Comparison of ENCODE assay signal across 8 cellular contexts in the genomic region with DNA sequence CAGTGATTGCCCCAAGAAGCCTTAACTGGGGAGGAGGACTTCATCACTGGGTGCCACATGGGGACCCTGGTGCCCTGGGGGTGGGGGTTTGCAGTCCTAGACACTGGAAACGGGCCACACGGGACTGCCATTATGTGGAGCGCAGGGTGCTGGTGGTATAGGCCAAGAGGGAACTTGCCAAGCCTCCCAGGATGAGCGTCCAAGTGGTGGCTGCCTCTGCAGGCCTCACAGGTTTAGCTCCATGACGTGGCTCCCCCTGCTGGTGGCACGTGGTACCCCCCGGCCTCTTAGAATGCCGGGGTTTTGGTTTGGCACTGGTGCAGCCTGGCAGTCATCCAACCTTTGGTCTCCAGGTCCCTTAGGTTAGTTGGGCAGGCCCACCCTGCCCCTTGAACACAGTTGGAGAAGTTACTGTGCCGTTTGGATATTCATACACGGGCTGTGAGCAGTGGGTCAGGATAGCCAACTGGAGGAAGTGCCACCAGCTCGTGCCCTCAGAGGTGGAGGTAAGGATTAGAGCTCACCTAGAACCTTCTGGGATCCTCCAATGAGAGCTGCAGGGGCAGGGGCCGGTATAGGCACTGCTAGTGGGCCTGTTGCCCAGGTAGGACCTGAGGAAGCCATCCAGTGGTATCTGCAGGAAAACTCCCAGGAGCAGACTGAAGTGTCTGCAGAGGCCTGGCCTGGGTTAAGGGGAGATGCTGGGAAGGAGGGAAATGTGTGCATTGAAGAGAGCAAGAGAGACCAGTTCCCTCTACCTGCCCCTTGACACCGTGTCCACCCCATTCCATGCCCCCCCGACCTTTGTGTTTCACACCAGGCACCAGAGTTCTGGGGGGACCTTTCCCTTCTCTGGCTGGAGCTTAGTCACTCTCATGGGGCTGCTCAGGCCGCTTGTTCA. TPM values are rescaled to one million over a fixed set of nuclear protein-coding genes. Genes with fewer than 3 reads are reported as not detected.
DNase-seq lines count a peak whose midpoint lies in the region; ATAC-seq and TF ChIP-seq lines count a peak whose summit lies in the region.

No MANE protein-coding gene starts in this region.

- peak; percentile 90 for TF ChIP-seq CTCF in kidney epithelial cell (IDR thresholded peaks at IDR 0.05; ENCODE audit: insufficient read depth, low read length, poor library complexity, severe bottlenecking)

- H3K4me3 ChIP-seq in kidney epithelial cell (ENCODE audit: low read depth, low read length), result no peak overlapping the region

- ATAC-seq in HG02798 (IDR thresholded peaks at IDR 0.05; ENCODE audit: poor library complexity, unreplicated experiment), result peak; percentile 24
- ATAC-seq in GM21529 (IDR thresholded peaks at IDR 0.05; ENCODE audit: unreplicated experiment), result no peak

- H3K27me3 ChIP-seq in kidney epithelial cell (ENCODE audit: control insufficient read depth, insufficient read depth, low read length), result no peaks in the 10 kb centered on the region

- H3K36me3 ChIP-seq in kidney epithelial cell (ENCODE audit: control insufficient read depth, insufficient read depth, low read length), result peaks cover 4% of the 10 kb centered on the region

- peak; percentile 81 for DNase-seq in D341Med (ENCODE audit: low spot score)
- peak; percentile 86 for DNase-seq in NCI-H345 treated with DMSO at 0.1 percent for 48 hours (lab: John Stamatoyannopoulos, UW; ENCODE audit: unreplicated experiment)
- peak; percentile 84 for DNase-seq in activated CD4-positive, CD25-positive, alpha-beta regulatory T cell treated with anti-CD3 and anti-CD28 coated beads, Interleukin-2, amount 50 U/mL, for 16 hours (ENCODE audit: low read depth, low spot score)
- DNase-seq in cerebellar cortex (ENCODE audit: low spot score), result peak; percentile 90
- DNase-seq in kidney epithelial cell (ENCODE audit: low read depth), result no peak
- peak; percentile 83 to 89 for DNase-seq in stimulated activated CD4-positive, alpha-beta T cell treated with anti-CD3 and anti-CD28 coated beads, Interleukin-15, amount 100 ng/mL, for 48 hours (ENCODE audit: low read depth in 2 of 2)

RNA-seq across cellular contexts. Expression of a gene that starts 5.7 kb away (rescaled TPM):
- 757 and 913 TPM in 2 replicates for total RNA-seq in kidney epithelial cell
